8 cellular contexts compared by ENCODE assay signal in the genomic region with DNA sequence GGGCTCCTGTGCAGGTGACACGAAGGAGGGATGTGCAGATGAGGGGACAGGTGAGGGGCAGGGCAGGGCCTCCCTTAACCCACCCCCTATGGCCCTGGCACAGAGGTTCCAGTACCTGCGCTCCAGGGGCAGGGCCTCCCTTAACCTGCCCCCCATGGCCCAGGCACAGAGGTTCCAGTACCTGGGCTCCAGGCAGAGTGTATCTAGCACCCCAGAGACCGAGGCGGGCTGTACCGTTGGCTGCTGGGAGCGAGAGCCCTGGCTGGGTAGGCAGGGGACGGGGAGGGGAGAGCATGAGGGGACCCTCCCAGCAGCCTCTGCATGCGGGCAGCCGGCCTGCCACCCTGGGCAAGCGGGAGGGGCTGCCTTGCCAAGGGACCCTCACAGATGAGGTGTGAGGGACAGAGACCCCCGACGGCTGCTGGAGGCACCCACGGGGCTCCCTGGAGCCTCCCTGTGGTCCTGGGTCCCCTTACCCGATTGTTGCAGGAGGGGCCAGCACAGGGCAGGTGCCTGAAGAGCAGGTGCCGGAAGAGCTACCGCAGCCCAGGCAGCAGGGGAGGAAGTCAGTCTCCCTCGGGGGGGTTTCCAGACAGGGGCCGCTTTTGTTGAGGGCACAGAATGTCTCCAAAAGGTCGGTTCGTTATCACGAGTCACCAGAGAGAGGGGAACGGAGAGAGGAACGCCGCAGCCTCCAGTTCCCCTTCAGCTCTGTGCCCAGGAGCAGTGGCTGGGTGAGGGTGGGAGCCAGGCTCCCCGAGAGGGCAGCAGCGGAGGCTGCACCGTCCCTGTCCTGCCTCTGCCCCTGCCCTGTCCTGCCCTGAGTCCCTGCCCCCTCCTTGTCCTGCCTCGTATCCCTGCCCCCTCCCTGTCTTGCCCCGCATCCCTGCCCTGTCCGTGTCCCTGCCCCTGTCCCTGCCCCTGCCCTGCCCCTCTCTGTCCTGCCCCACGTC. TPM values are rescaled to one million over a fixed set of nuclear protein-coding genes. Genes with fewer than 3 reads are reported as not detected.
A peak's percentile ranks its signal among the peaks of the same experiment; 100 is the strongest.
DNase-seq lines count a peak whose midpoint lies in the region; ATAC-seq and TF ChIP-seq lines count a peak whose summit lies in the region.
"Not testable (repeated sequence)": the region's sequence is repeated elsewhere in the genome, so short reads cannot be mapped to it uniquely, and the experiment has no call there.

No MANE protein-coding gene starts in this region.

- CTCF ChIA-PET in CD4-positive, alpha-beta T cell (lab: Charles Lee), result not testable (repeated sequence)

- H3K9ac ChIP-seq in MM.1S (ENCODE audit: low read length), result peak overlapping the region; percentile 44; the same call in 1 of the 2 replicates

- H3K4me1 ChIP-seq in MM.1S (ENCODE audit: low read length), result not testable (repeated sequence)

- not testable (repeated sequence) for H3K9me3 ChIP-seq in CD4-positive, alpha-beta T cell (ENCODE audit: control insufficient read depth, low read length); MM.1S (replicated peaks; ENCODE audit: insufficient read depth, low read length)

- H3K4me3 Mint-ChIP-seq in CD4-positive, alpha-beta T cell, result peak overlapping the region; percentile 54
- H3K4me3 Mint-ChIP-seq in activated T-helper 17 cell treated with anti-CD3 and anti-CD28 coated beads, Interleukin-2, amount 50 U/mL, for 72 hours; osteocyte (ENCODE audit: unreplicated experiment): not testable (repeated sequence)
- peak overlapping the region; percentile 30 for H3K4me3 Mint-ChIP-seq in dendritic cell treated with granulocyte-macrophage colony-stimulating factor and Interleukin-4, amounts not matched to agents 40 ng/mL and 50 ng/mL, for 4 days
- H3K4me3 Mint-ChIP-seq in stimulated activated naive CD8-positive, alpha-beta T cell treated with anti-CD3 and anti-CD28 coated beads, Interleukin-15, amount 100 ng/mL, for 72 hours, result peak overlapping the region in 1 of 2 donors; percentile 51

- peak overlapping the region; percentile 37; the same call in 1 of the 2 replicates for H3K4me3 ChIP-seq in MM.1S (ENCODE audit: low read length)

- not testable (repeated sequence) for TF ChIP-seq CTCF in CD4-positive, alpha-beta T cell (IDR thresholded peaks at IDR 0.05); MM.1S (IDR thresholded peaks at IDR 0.05; ENCODE audit: low read length); osteocyte (IDR thresholded peaks at IDR 0.05)

- H3K36me3 ChIP-seq in MM.1S (replicated peaks; ENCODE audit: insufficient read depth, low read length), result not testable (repeated sequence)

- not testable (repeated sequence) for H3F3A ChIP-seq in MM.1S (ENCODE audit: insufficient read depth, low read length)

- H3K79me2 ChIP-seq in MM.1S (ENCODE audit: low read length), result not testable (repeated sequence)

- POLR2A ChIA-PET in CD4-positive, alpha-beta T cell (lab: Charles Lee), result not testable (repeated sequence)

- intact Hi-C loops in CD4-positive, alpha-beta T cell (cut with DNase I, micrococcal nuclease); dendritic cell treated with granulocyte-macrophage colony-stimulating factor and Interleukin-4, amounts not matched to agents 40 ng/mL and 50 ng/mL, for 4 days (cut with micrococcal nuclease): not testable (repeated sequence)

- not testable (repeated sequence) for H3K27me3 Mint-ChIP-seq in CD4-positive, alpha-beta T cell; activated T-helper 17 cell treated with anti-CD3 and anti-CD28 coated beads, Interleukin-2, amount 50 U/mL, for 72 hours; dendritic cell treated with granulocyte-macrophage colony-stimulating factor and Interleukin-4, amounts not matched to agents 40 ng/mL and 50 ng/mL, for 4 days; osteocyte (ENCODE audit: unreplicated experiment); stimulated activated naive CD8-positive, alpha-beta T cell treated with anti-CD3 and anti-CD28 coated beads, Interleukin-15, amount 100 ng/mL, for 72 hours

- H3K9me2 ChIP-seq in MM.1S (replicated peaks; ENCODE audit: insufficient read depth, low read length), result not testable (repeated sequence)

- not testable (repeated sequence) for H3K4me2 ChIP-seq in MM.1S (ENCODE audit: low read depth, low read length)

- not testable (repeated sequence) for H3K9me3 Mint-ChIP-seq in CD4-positive, alpha-beta T cell; activated T-helper 17 cell treated with anti-CD3 and anti-CD28 coated beads, Interleukin-2, amount 50 U/mL, for 72 hours; dendritic cell treated with granulocyte-macrophage colony-stimulating factor and Interleukin-4, amounts not matched to agents 40 ng/mL and 50 ng/mL, for 4 days; osteocyte (ENCODE audit: unreplicated experiment); stimulated activated naive CD8-positive, alpha-beta T cell treated with anti-CD3 and anti-CD28 coated beads, Interleukin-15, amount 100 ng/mL, for 72 hours

- DNase-seq in CD4-positive, alpha-beta T cell, result peak in 4 of 10 experiments; percentile 0 to 31 (median 14)
- not testable (repeated sequence) for DNase-seq in MM.1S; left lobe of liver (ENCODE audit: low spot score)
- peak; percentile 0 for DNase-seq in activated CD4-positive, alpha-beta T cell treated with anti-CD3 and anti-CD28 coated beads, Interleukin-2, amount 50 U/mL, for 1 hour
- DNase-seq in osteocyte (ENCODE audit: extremely low spot score, unreplicated experiment), result peak; percentile 6
- DNase-seq in stimulated activated naive CD8-positive, alpha-beta T cell treated with anti-CD3 and anti-CD28 coated beads, Interleukin-15, amount 100 ng/mL, for 72 hours, result peak in 1 of 2 donors; percentile 16

- not testable (repeated sequence) for H4K20me1 ChIP-seq in MM.1S (ENCODE audit: insufficient read depth, low read length)

- not testable (repeated sequence) for H3K4me1 Mint-ChIP-seq in CD4-positive, alpha-beta T cell (ENCODE audit: low read depth); activated T-helper 17 cell treated with anti-CD3 and anti-CD28 coated beads, Interleukin-2, amount 50 U/mL, for 72 hours; dendritic cell treated with granulocyte-macrophage colony-stimulating factor and Interleukin-4, amounts not matched to agents 40 ng/mL and 50 ng/mL, for 4 days (ENCODE audit: low read depth); osteocyte (ENCODE audit: unreplicated experiment); stimulated activated naive CD8-positive, alpha-beta T cell treated with anti-CD3 and anti-CD28 coated beads, Interleukin-15, amount 100 ng/mL, for 72 hours

- peak overlapping the region; percentile 84 for H3K27ac Mint-ChIP-seq in CD4-positive, alpha-beta T cell
- not testable (repeated sequence) for H3K27ac Mint-ChIP-seq in activated T-helper 17 cell treated with anti-CD3 and anti-CD28 coated beads, Interleukin-2, amount 50 U/mL, for 72 hours; dendritic cell treated with granulocyte-macrophage colony-stimulating factor and Interleukin-4, amounts not matched to agents 40 ng/mL and 50 ng/mL, for 4 days; osteocyte (ENCODE audit: unreplicated experiment); stimulated activated naive CD8-positive, alpha-beta T cell treated with anti-CD3 and anti-CD28 coated beads, Interleukin-15, amount 100 ng/mL, for 72 hours

- not testable (repeated sequence) for H3K27me3 ChIP-seq in CD4-positive, alpha-beta T cell (ENCODE audit: control insufficient read depth, insufficient read depth, low read length); MM.1S (replicated peaks; ENCODE audit: insufficient read depth, low read length)

- peak; percentile 54 for ATAC-seq in CD4-positive, alpha-beta T cell (ENCODE audit: poor library complexity)
- peak; percentile 22 for ATAC-seq in activated T-helper 17 cell treated with anti-CD3 and anti-CD28 coated beads, Interleukin-2, amount 50 U/mL, for 72 hours (replicated peaks)
- ATAC-seq in left lobe of liver, result peak; percentile 22
- ATAC-seq in stimulated activated naive CD8-positive, alpha-beta T cell treated with anti-CD3 and anti-CD28 coated beads, Interleukin-15, amount 100 ng/mL, for 72 hours, result peak; percentile 78

- H2AFZ ChIP-seq in MM.1S (ENCODE audit: low read length), result not testable (repeated sequence)

- H3K27ac ChIP-seq in CD4-positive, alpha-beta T cell (ENCODE audit: low read depth, low read length); MM.1S (ENCODE audit: low read length): not testable (repeated sequence)

- H3K36me3 Mint-ChIP-seq in CD4-positive, alpha-beta T cell (ENCODE audit: low read depth); activated T-helper 17 cell treated with anti-CD3 and anti-CD28 coated beads, Interleukin-2, amount 50 U/mL, for 72 hours (ENCODE audit: low read depth); dendritic cell treated with granulocyte-macrophage colony-stimulating factor and Interleukin-4, amounts not matched to agents 40 ng/mL and 50 ng/mL, for 4 days (ENCODE audit: low read depth); osteocyte (ENCODE audit: unreplicated experiment): not testable (repeated sequence)

RNA-seq across cellular contexts. Expression of gene GATD3, which starts 26.1 kb away (rescaled TPM):
- 10 to 100 TPM; 21.9 to 23.0 TPM for total RNA-seq in CD4-positive, alpha-beta T cell
- total RNA-seq in activated T-helper 17 cell treated with anti-CD3 and anti-CD28 coated beads, Interleukin-2, amount 50 U/mL, for 72 hours, result 10 to 100 TPM; 65.6 to 77.0 TPM
- total RNA-seq in left lobe of liver (41.2 TPM), osteocyte (8.2 and 9.4 TPM in 2 replicates)

RNA-seq across cellular contexts. Expression of gene PWP2, which starts 52.4 kb away (rescaled TPM):
- 10 to 100 TPM; 38.0 to 40.6 TPM for total RNA-seq in CD4-positive, alpha-beta T cell
- total RNA-seq in activated T-helper 17 cell treated with anti-CD3 and anti-CD28 coated beads, Interleukin-2, amount 50 U/mL, for 72 hours, result 10 to 100 TPM; 40.4 to 42.0 TPM
- total RNA-seq in left lobe of liver (4.8 TPM), osteocyte (0.75 and 2.2 TPM in 2 replicates)

Comparison
In these comparisons a context has a peak if more than half of its experiments do, and no peak if none do; other contexts are left out.
1. ATAC-seq: peak in every context shown above with its lines; median percentile 78 in stimulated activated naive CD8-positive, alpha-beta T cell treated with anti-CD3 and anti-CD28 coated beads, Interleukin-15, amount 100 ng/mL, for 72 hours; 54 in CD4-positive, alpha-beta T cell; 22 in activated T-helper 17 cell treated with anti-CD3 and anti-CD28 coated beads, Interleukin-2, amount 50 U/mL, for 72 hours; 22 in left lobe of liver.